ENCODE assay signal across 14 cellular contexts in the genomic region with DNA sequence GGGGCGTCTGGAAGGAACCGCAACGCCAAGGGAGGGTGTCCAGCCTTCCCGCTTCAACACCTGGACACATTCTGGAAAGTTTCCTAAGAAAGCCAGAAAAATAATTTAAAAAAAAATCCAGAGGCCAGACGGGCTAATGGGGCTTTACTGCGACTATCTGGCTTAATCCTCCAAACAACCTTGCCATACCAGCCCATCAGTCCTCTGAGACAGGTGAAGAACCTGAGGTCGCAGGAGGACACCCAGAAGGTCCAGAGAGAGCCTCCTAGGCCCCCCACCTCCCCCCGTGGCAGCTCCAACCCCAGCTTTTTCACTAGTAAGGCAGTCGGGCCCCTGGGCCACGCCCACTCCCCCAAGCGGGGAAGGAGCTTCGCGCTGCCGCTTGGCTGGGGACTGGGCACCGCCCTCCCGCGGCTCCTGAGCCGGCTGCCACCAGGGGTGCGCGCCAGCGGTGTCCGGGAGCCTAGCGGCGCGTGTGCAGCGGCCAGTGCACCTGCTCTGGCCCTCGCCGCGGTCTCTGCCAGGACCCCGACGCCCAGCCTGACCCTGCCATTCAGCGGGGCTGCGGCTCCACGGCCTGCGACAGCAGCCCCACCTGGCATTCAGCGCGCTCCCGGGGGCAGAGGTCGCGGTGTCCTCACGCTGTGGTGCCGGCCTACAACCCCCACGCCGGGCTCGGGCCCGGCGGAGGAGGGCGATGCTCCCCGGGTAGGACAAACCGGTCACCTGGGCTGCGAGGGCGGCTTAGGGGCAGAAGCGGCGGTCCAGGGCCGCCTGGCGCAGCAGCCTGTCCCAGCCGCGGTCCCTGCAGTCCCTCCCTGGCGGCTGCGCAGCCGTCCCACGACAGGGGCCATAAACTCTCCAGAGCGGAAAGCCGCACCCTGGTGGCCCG. TPM values are rescaled to one million over a fixed set of nuclear protein-coding genes. Genes with fewer than 3 reads are reported as not detected.
DNase-seq lines count a peak whose midpoint lies in the region; ATAC-seq, FAIRE-seq and TF ChIP-seq lines count a peak whose summit lies in the region.
"Not testable (repeated sequence)": the region's sequence is repeated elsewhere in the genome, so short reads cannot be mapped to it uniquely, and the experiment has no call there.
"Had no signal": no experiment of that assay in that cellular context is flagged by ENCODE, and none has a peak within 500 bp of the region (broad histone marks: within the 10 kb centered on the region; RNA-seq: fewer than 3 reads in every experiment).

No MANE protein-coding gene starts in this region.

- H3K27ac Mint-ChIP-seq in activated naive CD4-positive, alpha-beta T cell treated with anti-CD3 and anti-CD28 coated beads, Interleukin-2, amount 50 U/mL, for 72 hours; stimulated activated memory B cell treated with anti-CD40 and anti-IgM and Interleukin-4, amounts not matched to agents 10 μg/mL and 1 μg/mL and 100 μg/mL, for 72 hours: not testable (repeated sequence)

- H3K36me3 ChIP-seq in HCT116 (ENCODE audit: control insufficient read depth in 1 of 2, insufficient read depth in 2 of 2, low read length in 2 of 2); RWPE2 (ENCODE audit: low read depth); HepG2 (replicated peaks in 1 of 2; ENCODE audit: control insufficient read depth in 1 of 2, insufficient read depth in 2 of 2, low read length in 2 of 2); upper lobe of right lung: not testable (repeated sequence)

- POLR2A ChIA-PET in A549 (lab: Yijun Ruan, JAX); HCT116 (lab: Charles Lee); HepG2 (lab: Yijun Ruan, JAX): not testable (repeated sequence)

- H3K36me3 Mint-ChIP-seq in activated naive CD4-positive, alpha-beta T cell treated with anti-CD3 and anti-CD28 coated beads, Interleukin-2, amount 50 U/mL, for 72 hours; stimulated activated memory B cell treated with anti-CD40 and anti-IgM and Interleukin-4, amounts not matched to agents 10 μg/mL and 1 μg/mL and 100 μg/mL, for 72 hours: not testable (repeated sequence)

- intact Hi-C loops in HCT116 (cut with micrococcal nuclease); HepG2 (cut with micrococcal nuclease; ENCODE audit: unreplicated experiment); upper lobe of right lung (cut with DNase I): not testable (repeated sequence)

- H3K4me3 Mint-ChIP-seq in stimulated activated memory B cell treated with anti-CD40 and anti-IgM and Interleukin-4, amounts not matched to agents 10 μg/mL and 1 μg/mL and 100 μg/mL, for 72 hours = not testable (repeated sequence)

- RAD21 ChIA-PET in HCT116 (lab: Charles Lee; ENCODE audit: low non-redundant PET in 1 of 2, low total read pairs in 2 of 2, uncharacterized antibody in 2 of 2, unreplicated experiment in 2 of 2) = not testable (repeated sequence)

- H3K4me3 ChIP-seq in A549; HCT116 (replicated peaks in 1 of 2; ENCODE audit: low read depth in 1 of 2, low read length in 2 of 2); RWPE2 (ENCODE audit: severe bottlenecking); HepG2 (replicated peaks in 1 of 3; ENCODE audit: insufficient read depth in 1 of 3, low read depth in 2 of 3, low read length in 3 of 3); upper lobe of right lung: not testable (repeated sequence)

- not testable (repeated sequence) for H3K27me3 Mint-ChIP-seq in stimulated activated memory B cell treated with anti-CD40 and anti-IgM and Interleukin-4, amounts not matched to agents 10 μg/mL and 1 μg/mL and 100 μg/mL, for 72 hours

- H3K4me1 ChIP-seq in A549; HCT116 (ENCODE audit: control insufficient read depth in 1 of 2, insufficient read depth in 2 of 2, low read length in 2 of 2); RWPE2 (ENCODE audit: insufficient read depth, poor library complexity, severe bottlenecking); HepG2 (ENCODE audit: insufficient read depth, low read length); upper lobe of right lung: not testable (repeated sequence)

- H3K27ac ChIP-seq in A549; HCT116 (ENCODE audit: low read depth, low read length); RWPE2 (ENCODE audit: poor library complexity, severe bottlenecking); HepG2 (ENCODE audit: extremely low read length, insufficient read depth, low read length); upper lobe of right lung: not testable (repeated sequence)

- H2AFZ ChIP-seq in HCT116 (ENCODE audit: low read depth, low read length, poor library complexity, severe bottlenecking); HepG2 (ENCODE audit: low read length): not testable (repeated sequence)

- not testable (repeated sequence) for DNase-seq in A549 (ENCODE audit: low read depth in 1 of 2, low spot score in 1 of 2); HCT116 (ENCODE audit: low read depth, low spot score); RWPE2 (ENCODE audit: low spot score); activated naive CD4-positive, alpha-beta T cell treated with anti-CD3 and anti-CD28 coated beads, Interleukin-2, amount 50 U/mL, for 72 hours (ENCODE audit: low spot score in 2 of 2); HepG2 (ENCODE audit: low spot score); upper lobe of right lung

- not testable (repeated sequence) for H3K4me2 ChIP-seq in A549; HCT116 (ENCODE audit: low read length); HepG2 (ENCODE audit: low read depth, low read length)

- H4K20me1 ChIP-seq in HCT116 (ENCODE audit: insufficient read depth); HepG2 (ENCODE audit: insufficient read depth, low read length): not testable (repeated sequence)

- not testable (repeated sequence) for TF ChIP-seq CTCF in A549 (IDR thresholded peaks at IDR 0.05); HCT116 (IDR thresholded peaks at IDR 0.05 in 2 of 3, conservative IDR thresholded peaks at IDR 0.05 in 1 of 3; ENCODE audit: borderline replicate concordance in 1 of 3, insufficient read depth in 1 of 3, low read depth in 2 of 3, low read length in 2 of 3); RWPE2 (IDR thresholded peaks at IDR 0.05; ENCODE audit: poor library complexity, severe bottlenecking); HepG2 (CRISPR knock-in tag; IDR thresholded peaks at IDR 0.05); upper lobe of right lung (IDR thresholded peaks at IDR 0.05)

- BruUV-seq in HCT116 (replicated peaks; lab: Mats Ljungman, UMichigan); HepG2 (replicated peaks; lab: Mats Ljungman, UMichigan): not testable (repeated sequence)

- CTCF ChIA-PET in A549 (lab: Yijun Ruan, JAX); HCT116 (lab: Charles Lee); HepG2 (lab: Yijun Ruan, JAX; ENCODE audit: low intra/inter-chr PET ratio, low total read pairs): not testable (repeated sequence)

- not testable (repeated sequence) for H3K27me3 ChIP-seq in HCT116 (ENCODE audit: insufficient read depth, low read length); RWPE2 (ENCODE audit: insufficient read depth, poor library complexity, severe bottlenecking); HepG2 (ENCODE audit: control insufficient read depth in 1 of 2, insufficient read depth in 2 of 2, low read length in 2 of 2); upper lobe of right lung

- not testable (repeated sequence) for FAIRE-seq in A549 (lab: Jason Lieb, UNC); HepG2 (lab: Jason Lieb, UNC)

- H3K9me3 ChIP-seq in A549; HCT116 (ENCODE audit: control insufficient read depth in 1 of 2, insufficient read depth in 1 of 2, low read depth in 1 of 2, low read length in 2 of 2); RWPE2 (ENCODE audit: severe bottlenecking); HepG2 (ENCODE audit: low read length); upper lobe of right lung: not testable (repeated sequence)

- 52% methylated on average over 9 of the region's 65 CpGs for WGBS in A549 (ENCODE audit: missing lambda C conversion rate)
- WGBS in HepG2 (ENCODE audit: low lambda C conversion rate) = 90% methylated on average over 4 of the region's 65 CpGs

- TF ChIP-seq EP300 in A549 (IDR thresholded peaks at IDR 0.05); HepG2 (IDR thresholded peaks at IDR 0.05; ENCODE audit: low read depth in 2 of 2, low read length in 2 of 2); HepG2 (CRISPR knock-in tag; IDR thresholded peaks at IDR 0.05; ENCODE audit: borderline replicate concordance): not testable (repeated sequence)

- TF ChIP-seq RAD21 in A549 (conservative IDR thresholded peaks at IDR 0.05 in 1 of 2, IDR thresholded peaks at IDR 0.05 in 1 of 2); HCT116 (IDR thresholded peaks at IDR 0.05; ENCODE audit: low read depth); HepG2 (CRISPR knock-in tag; IDR thresholded peaks at IDR 0.05): not testable (repeated sequence)

- TF ChIP-seq POLR2A in A549 (IDR thresholded peaks at IDR 0.05; ENCODE audit: low read length); HCT116 (IDR thresholded peaks at IDR 0.05; ENCODE audit: borderline replicate concordance, extremely low read depth, insufficient read depth, insufficient read length); HepG2 (IDR thresholded peaks at IDR 0.05; ENCODE audit: insufficient read depth in 1 of 2, low read depth in 2 of 2, low read length in 2 of 2): not testable (repeated sequence)

- H3K9me3 Mint-ChIP-seq in activated naive CD4-positive, alpha-beta T cell treated with anti-CD3 and anti-CD28 coated beads, Interleukin-2, amount 50 U/mL, for 72 hours; stimulated activated memory B cell treated with anti-CD40 and anti-IgM and Interleukin-4, amounts not matched to agents 10 μg/mL and 1 μg/mL and 100 μg/mL, for 72 hours: not testable (repeated sequence)

- H3K4me1 Mint-ChIP-seq in stimulated activated memory B cell treated with anti-CD40 and anti-IgM and Interleukin-4, amounts not matched to agents 10 μg/mL and 1 μg/mL and 100 μg/mL, for 72 hours = not testable (repeated sequence)

- not testable (repeated sequence) for H3K79me2 ChIP-seq in HCT116 (ENCODE audit: insufficient read depth, low read length); HepG2 (ENCODE audit: insufficient read depth, low read length)

- H3K9ac ChIP-seq in HCT116 (ENCODE audit: low read length); HepG2 (ENCODE audit: insufficient read depth, low read depth, low read length): not testable (repeated sequence)

- ATAC-seq in A549 = peak; percentile 77 to 90
- peak; percentile 90 for ATAC-seq in HCT116
- peak; percentile 41; the same call in 1 of the 3 replicates for ATAC-seq in RWPE2 (ENCODE audit: low read depth)
- peak; percentile 34 to 40 for ATAC-seq in activated naive CD4-positive, alpha-beta T cell treated with anti-CD3 and anti-CD28 coated beads, Interleukin-2, amount 50 U/mL, for 72 hours
- peak; percentile 78 for ATAC-seq in HepG2
- ATAC-seq in stimulated activated memory B cell treated with anti-CD40 and anti-IgM and Interleukin-4, amounts not matched to agents 10 μg/mL and 1 μg/mL and 100 μg/mL, for 72 hours = peak; percentile 12
- peak; percentile 17 for ATAC-seq in upper lobe of right lung

- in situ Hi-C loops in HepG2 (cut with HindIII; ENCODE audit: extremely low pct_ligation_motif_present, low pct_unique_long_range_greater_than_20kb) = not testable (repeated sequence)

- H3K9me2 ChIP-seq in HCT116 (ENCODE audit: insufficient read depth) = not testable (repeated sequence)

RNA-seq across cellular contexts. Expression of a gene that starts 37.8 kb away (rescaled TPM):
- not detected in 2 replicates for polyA plus RNA-seq in A549 (2011; rRNA removed)
- 0.04 TPM in 1 of 2 replicates, not detected in the other for polyA plus RNA-seq in A549 (2012; cell fraction: cytosol; rRNA removed)
- polyA plus RNA-seq in A549 (2012; cell fraction: nucleus; rRNA removed) = 0.16 and 0.25 TPM in 2 replicates
- not detected in 3 replicates for polyA plus RNA-seq in A549 (2017; fragmentation: RNase III; extraction: RNeasy Plus Mini Kit Qiagen cat#74134 plus additional on column Dnase treatment)
- polyA minus RNA-seq in A549 (2011; rRNA and poly(A)+ RNA removed) = not detected in 2 replicates
- 0.57 TPM for total RNA-seq in HCT116 (2021; ENCODE audit: unreplicated experiment)
- 0.21 and 0.39 TPM in 2 replicates for polyA plus RNA-seq in HCT116 (2012)
- total RNA-seq in activated naive CD4-positive, alpha-beta T cell treated with anti-CD3 and anti-CD28 coated beads, Interleukin-2, amount 50 U/mL, for 72 hours = not detected
- total RNA-seq in HepG2 (2016; rRNA removed; fragmentation: Illumina TruSeq; extraction: Trizol) = 0.71 and 0.98 TPM in 2 replicates
- total RNA-seq in HepG2 (2016; cell fraction: cytosol; rRNA removed; fragmentation: Illumina TruSeq; extraction: Trizol; ENCODE audit: low read depth) = 0.51 and 0.88 TPM in 2 replicates
- 0.71 and 0.74 TPM in 2 replicates for total RNA-seq in HepG2 (2016; cell fraction: insoluble cytoplasmic fraction; rRNA removed; fragmentation: Illumina TruSeq; extraction: Trizol)
- total RNA-seq in HepG2 (2016; cell fraction: membrane; rRNA removed; fragmentation: Illumina TruSeq; extraction: Trizol) = 1.3 and 1.4 TPM in 2 replicates
- not detected in 2 replicates for total RNA-seq in HepG2 (2016; cell fraction: nucleus; rRNA removed; fragmentation: Illumina TruSeq; extraction: Trizol)
- polyA plus RNA-seq in HepG2 (2011; rRNA removed) = 4.4 and 6.7 TPM in 2 replicates
- polyA plus RNA-seq in HepG2 (2011; cell fraction: cytosol; rRNA removed) = 2.2 and 6.5 TPM in 2 replicates
- 5.7 and 15.2 TPM in 2 replicates for polyA plus RNA-seq in HepG2 (2011; cell fraction: nucleus; rRNA removed)
- polyA plus RNA-seq in HepG2 (2012) = 0.51 and 2.7 TPM in 2 replicates
- polyA plus RNA-seq in HepG2 (2016; cell fraction: cytosol; fragmentation: Illumina TruSeq; extraction: Trizol; ENCODE audit: low read depth) = 0.77 and 1.1 TPM in 2 replicates
- polyA plus RNA-seq in HepG2 (2016; cell fraction: insoluble cytoplasmic fraction; fragmentation: Illumina TruSeq; extraction: Trizol; ENCODE audit: low read depth) = 0.75 and 0.88 TPM in 2 replicates
- polyA plus RNA-seq in HepG2 (2016; cell fraction: membrane; fragmentation: Illumina TruSeq; extraction: Trizol; ENCODE audit: low read depth) = 1.4 and 2.1 TPM in 2 replicates
- polyA plus RNA-seq in HepG2 (2016; cell fraction: nucleus; fragmentation: Illumina TruSeq; extraction: Trizol; ENCODE audit: insufficient read depth, low read depth) = 2.2 and 2.4 TPM in 2 replicates
- 0.65 and 4.4 TPM in 2 replicates for polyA minus RNA-seq in HepG2 (2011; rRNA and poly(A)+ RNA removed; ENCODE audit: low replicate concordance)
- not detected in 2 replicates for polyA minus RNA-seq in HepG2 (2011; cell fraction: cytosol; rRNA and poly(A)+ RNA removed)
- polyA minus RNA-seq in HepG2 (2011; cell fraction: nucleus; rRNA and poly(A)+ RNA removed) = 0.99 and 1.4 TPM in 2 replicates
- 0.38 TPM for total RNA-seq in upper lobe of right lung
- total RNA-seq: A172; CD4-positive, alpha-beta memory T cell; CD4-positive, CD25-positive, alpha-beta regulatory T cell; CD8-positive, alpha-beta memory T cell; Daoy; GM12878 had no signal
- polyA plus RNA-seq: AG04450; CD4-positive, alpha-beta memory T cell; CD4-positive, CD25-positive, alpha-beta regulatory T cell; CD8-positive, alpha-beta memory T cell; GM12878 had no signal

Comparison
In these comparisons a context has a peak if more than half of its experiments do, and no peak if none do; other contexts are left out.
1. ATAC-seq: peak in every context shown above with its lines; median percentile 90 in HCT116; 84 in A549; 78 in HepG2; 41 in RWPE2; 37 in activated naive CD4-positive, alpha-beta T cell treated with anti-CD3 and anti-CD28 coated beads, Interleukin-2, amount 50 U/mL, for 72 hours; 17 in upper lobe of right lung; 12 in stimulated activated memory B cell treated with anti-CD40 and anti-IgM and Interleukin-4, amounts not matched to agents 10 μg/mL and 1 μg/mL and 100 μg/mL, for 72 hours.